Comparison of ENCODE assay signal across 14 cellular contexts in genomic region chr1:198125995-198126758, GRCh38. TPM values are rescaled to one million over a fixed set of nuclear protein-coding genes. Genes with fewer than 3 reads are reported as not detected.
DNase-seq lines count a peak whose midpoint lies in the region; TF ChIP-seq lines count a peak whose summit lies in the region.
"Had no signal": no experiment of that assay in that cellular context is flagged by ENCODE, and none has a peak within 500 bp of the region (broad histone marks: within the 10 kb centered on the region; RNA-seq: fewer than 3 reads in every experiment).

No MANE protein-coding gene starts in this region.

- H3K4me3 ChIP-seq in fibroblast of mammary gland (ENCODE audit: control insufficient read depth, low read depth, low read length) = no peak overlapping the region
- H3K4me3 ChIP-seq: mucosa of descending colon, spleen had no signal

- DNase-seq in GM03348 (ENCODE audit: low spot score) (peak; percentile 41), RPMI7951 (ENCODE audit: low read depth) (peak; percentile 40), fibroblast of mammary gland (ENCODE audit: low read depth) (peak; percentile 72), pulmonary artery endothelial cell (ENCODE audit: low read depth, low spot score) (peak; percentile 52), SHP77 treated with DMSO at 0.1 percent for 48 hours (lab: John Stamatoyannopoulos, UW) (no peak), NAMALWA (ENCODE audit: low spot score) (no peak), SIG-M5 treated with dmso at 0.1 percent for 504 hours (lab: John Stamatoyannopoulos, UW; ENCODE audit: unreplicated experiment) (no peak), GM13976 (ENCODE audit: low spot score) (no peak)
- DNase-seq: central memory CD4-positive, alpha-beta T cell; KBM-7; mucosa of descending colon; NCI-H748 treated with DMSO at 0.1 percent for 48 hours; spleen; T-helper 9 cell had no signal

- in situ Hi-C loops in GM13976 (cut with MboI; ENCODE audit: low sequenced_read_pairs, unreplicated experiment) = no loop called here

- TF ChIP-seq CTCF in fibroblast of mammary gland (conservative IDR thresholded peaks at IDR 0.05; ENCODE audit: control insufficient read depth, insufficient read depth, low read depth, low read length) = no peak
- TF ChIP-seq CTCF in GM13976 (IDR thresholded peaks at IDR 0.05; ENCODE audit: borderline replicate concordance, control extremely low read depth, extremely low read depth, insufficient read depth, missing control alignments) = no peak

RNA-seq across cellular contexts. Expression of gene NEK7, which starts 30.6 kb away (rescaled TPM):
- total RNA-seq in RPMI7951 (2014; rRNA removed; shearing (Covaris generic)) = 64.5 and 83.1 TPM in 2 replicates
- total RNA-seq in pulmonary artery endothelial cell = 122 and 161 TPM in 2 replicates

Comparison
In these comparisons a context has a peak if more than half of its experiments do, and no peak if none do; other contexts are left out.
1. DNase-seq: peak in GM03348 (single experiment), RPMI7951 (single experiment), fibroblast of mammary gland (single experiment) and pulmonary artery endothelial cell (single experiment); none in SHP77 treated with DMSO at 0.1 percent for 48 hours (single experiment), NAMALWA (single experiment), SIG-M5 treated with dmso at 0.1 percent for 504 hours (single experiment) and GM13976 (single experiment).